32 cellular contexts compared by ENCODE assay signal in the genomic region with DNA sequence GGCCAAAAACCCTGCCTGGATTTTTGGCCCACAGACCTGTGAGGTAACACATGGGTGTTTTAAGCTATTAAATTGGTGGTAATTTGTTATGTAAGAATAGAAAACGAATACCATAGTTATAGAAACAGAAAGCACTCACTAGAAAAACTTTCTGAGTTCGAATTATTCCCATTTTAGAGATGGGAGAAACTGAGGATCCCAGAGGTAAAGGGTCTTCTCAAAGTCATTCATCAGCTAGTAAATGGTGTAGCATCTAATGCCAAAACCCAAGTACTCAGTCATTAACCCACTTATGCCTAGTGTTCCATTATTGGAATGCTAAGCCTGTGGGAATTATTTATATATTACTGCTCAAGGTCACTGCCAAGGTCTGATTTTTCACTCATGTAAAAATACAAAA. TPM values are rescaled to one million over a fixed set of nuclear protein-coding genes. Genes with fewer than 3 reads are reported as not detected.
"Had no signal": no experiment of that assay in that cellular context is flagged by ENCODE, and none has a peak within 500 bp of the region (broad histone marks: within the 10 kb centered on the region; RNA-seq: fewer than 3 reads in every experiment).

No MANE protein-coding gene starts in this region.

- H3K27ac Mint-ChIP-seq: activated CD8-positive, alpha-beta memory T cell treated with anti-CD3 and anti-CD28 coated beads, Interleukin-2, amount 10 ng/mL, durations not matched to agents 7 days and 5 days; activated naive CD4-positive, alpha-beta T cell treated with anti-CD3 and anti-CD28 coated beads, Interleukin-2, amount 50 U/mL, for 24 hours; activated T-cell treated with anti-CD3 and anti-CD28 coated beads, Interleukin-2, amount 50 U/mL, for 24 hours; activated T-helper 1 cell treated with anti-CD3 and anti-CD28 coated beads, Interleukin-12 subunit alpha, Interleukin-12 subunit beta, Interleukin-2, Interleukin-4 antibody, amounts not matched to agents 30 ng/mL and 10 ng/mL and 1 ng/mL, durations not matched to agents 14 hours and 24 hours and 36 hours; IgD-negative memory B cell; T-helper 1 cell treated with Interleukin-12 subunit alpha and Interleukin-12 subunit beta and Interleukin-4 antibody, amounts not matched to agents 30 μg/mL and 1 μg/mL, for 36 hours; WTC11 had no signal

- H3K9me3 ChIP-seq: ascending aorta, body of pancreas, MG63, SJCRH30 had no signal

- H3K9me3 Mint-ChIP-seq: activated naive CD4-positive, alpha-beta T cell treated with anti-CD3 and anti-CD28 coated beads, Interleukin-2, amount 50 U/mL, for 24 hours; activated T-helper 1 cell treated with anti-CD3 and anti-CD28 coated beads, Interleukin-12 subunit alpha, Interleukin-12 subunit beta, Interleukin-2, Interleukin-4 antibody, amounts not matched to agents 30 ng/mL and 10 ng/mL and 1 ng/mL, durations not matched to agents 14 hours and 24 hours and 36 hours; T-helper 1 cell treated with Interleukin-12 subunit alpha and Interleukin-12 subunit beta and Interleukin-4 antibody, amounts not matched to agents 30 μg/mL and 1 μg/mL, for 36 hours had no signal

- H3K4me1 Mint-ChIP-seq: activated naive CD4-positive, alpha-beta T cell treated with anti-CD3 and anti-CD28 coated beads, Interleukin-2, amount 50 U/mL, for 24 hours; IgD-negative memory B cell had no signal

- DNase-seq: activated CD4-positive, alpha-beta T cell treated with anti-CD3 and anti-CD28 coated beads for 48 hours; activated CD4-positive, alpha-beta T cell treated with anti-CD3 and anti-CD28 coated beads, Interleukin-2, amount 50 U/mL, for 48 hours; activated CD4-positive, CD25-positive, alpha-beta regulatory T cell treated with anti-CD3 and anti-CD28 coated beads, Interleukin-2, amount 50 U/mL, for 72 hours; activated CD8-positive, alpha-beta memory T cell treated with anti-CD3 and anti-CD28 coated beads, Interleukin-2, amount 10 ng/mL, durations not matched to agents 7 days and 5 days; activated effector memory CD4-positive, alpha-beta T cell treated with Interleukin-2 at 50 U/mL for 16 hours; activated naive CD4-positive, alpha-beta T cell; activated T-cell treated with anti-CD3 and anti-CD28 coated beads, Interleukin-2, amount 50 U/mL, for 24 hours; amniotic stem cell; body of pancreas; MG63; NCI-H1105; NCI-H1436; NCI-H1694 treated with DMSO at 0.1 percent for 48 hours; NCI-H2029 treated with DMSO at 0.1 percent for 48 hours; NCI-H345; NCI-H510A; NCI-H526 treated with DMSO at 0.1 percent for 48 hours; NK-92 treated with Interleukin-12 subunit alpha and Interleukin-12 subunit beta, amount 100 ng/mL, for 24 hours; OCI-M1; Right ventricle myocardium superior; SJCRH30; SW 1271 had no signal

- H3K27me3 ChIP-seq: ascending aorta, body of pancreas, MG63, SJCRH30 had no signal

- H3K27me3 Mint-ChIP-seq: activated naive CD4-positive, alpha-beta T cell treated with anti-CD3 and anti-CD28 coated beads, Interleukin-2, amount 50 U/mL, for 24 hours had no signal

- H3K4me3 ChIP-seq: ascending aorta, body of pancreas, MG63, SJCRH30 had no signal

- H3K27ac ChIP-seq: body of pancreas, KMS-11, RWPE1, SJCRH30 had no signal

- ATAC-seq: activated CD8-positive, alpha-beta memory T cell treated with anti-CD3 and anti-CD28 coated beads, Interleukin-2, amount 10 ng/mL, durations not matched to agents 7 days and 5 days; body of pancreas; Panc1; SK-N-SH treated with all-trans-retinoic acid at 6 μM for 48 hours; WTC11 had no signal

- H3K36me3 Mint-ChIP-seq: activated CD8-positive, alpha-beta memory T cell treated with anti-CD3 and anti-CD28 coated beads, Interleukin-2, amount 10 ng/mL, durations not matched to agents 7 days and 5 days had no signal

- H3K4me3 Mint-ChIP-seq: activated CD8-positive, alpha-beta memory T cell treated with anti-CD3 and anti-CD28 coated beads, Interleukin-2, amount 10 ng/mL, durations not matched to agents 7 days and 5 days; activated naive CD4-positive, alpha-beta T cell treated with anti-CD3 and anti-CD28 coated beads, Interleukin-2, amount 50 U/mL, for 24 hours; activated T-cell treated with anti-CD3 and anti-CD28 coated beads, Interleukin-2, amount 50 U/mL, for 24 hours; activated T-helper 1 cell treated with anti-CD3 and anti-CD28 coated beads, Interleukin-12 subunit alpha, Interleukin-12 subunit beta, Interleukin-2, Interleukin-4 antibody, amounts not matched to agents 30 ng/mL and 10 ng/mL and 1 ng/mL, durations not matched to agents 14 hours and 24 hours and 36 hours; IgD-negative memory B cell; T-helper 1 cell treated with Interleukin-12 subunit alpha and Interleukin-12 subunit beta and Interleukin-4 antibody, amounts not matched to agents 30 μg/mL and 1 μg/mL, for 36 hours; WTC11 had no signal

RNA-seq across cellular contexts. Expression of a gene that starts 48.6 kb away (rescaled TPM):
- polyA plus RNA-seq: IgD-negative memory B cell had no signal
